ENCODE assay signal across 14 cellular contexts in genomic region chr20:17646901-17647301, GRCh38. TPM values are rescaled to one million over a fixed set of nuclear protein-coding genes. Genes with fewer than 3 reads are reported as not detected.
A peak's percentile ranks its signal among the peaks of the same experiment; 100 is the strongest.
DNase-seq lines count a peak whose midpoint lies in the region; ATAC-seq, FAIRE-seq and TF ChIP-seq lines count a peak whose summit lies in the region.
"Had no signal": no experiment of that assay in that cellular context is flagged by ENCODE, and none has a peak within 500 bp of the region (broad histone marks: within the 10 kb centered on the region; RNA-seq: fewer than 3 reads in every experiment).

No MANE protein-coding gene starts in this region.

- H3K27me3 ChIP-seq in neural progenitor cell = no peaks in the 10 kb centered on the region

- no peak overlapping the region for H2AFZ ChIP-seq in neural progenitor cell (replicated peaks)

- H3K36me3 ChIP-seq in neural progenitor cell (no peaks in the 10 kb centered on the region), kidney (ENCODE audit: control insufficient read depth in 1 of 2, insufficient read depth in 2 of 2, low read length in 2 of 2) (peaks cover 3 to 5% of the 10 kb centered on the region in 2 donors)

- no peak overlapping the region for H3K4me3 ChIP-seq in neural progenitor cell
- no peak overlapping the region for H3K4me3 ChIP-seq in kidney (ENCODE audit: low read length in 2 of 2)

- FAIRE-seq in urothelium cell line (lab: Jason Lieb, UNC) = no peak
- no peak for FAIRE-seq in kidney (lab: Jason Lieb, UNC)

- H3K9ac ChIP-seq in neural progenitor cell (no peak overlapping the region), kidney (ENCODE audit: low read length in 2 of 2) (peak overlapping the region in 1 of 2 donors; percentile 30)

- peaks cover 8% of the 10 kb centered on the region for H3K4me1 Mint-ChIP-seq in activated T-helper 2 cell treated with anti-CD3 and anti-CD28 coated beads, Interferon-gamma antibody, Interleukin-2, Interleukin-4, amounts not matched to agents 10 μg/mL and 5 μg/mL and 100 μg/mL, durations not matched to agents 14 hours and 24 hours and 36 hours (ENCODE audit: low read depth)
- H3K4me1 Mint-ChIP-seq in neural progenitor cell = peaks cover 61% of the 10 kb centered on the region

- H3K36me3 Mint-ChIP-seq in activated T-helper 2 cell treated with anti-CD3 and anti-CD28 coated beads, Interferon-gamma antibody, Interleukin-2, Interleukin-4, amounts not matched to agents 10 μg/mL and 5 μg/mL and 100 μg/mL, durations not matched to agents 14 hours and 24 hours and 36 hours (ENCODE audit: low read depth) = no peaks in the 10 kb centered on the region
- H3K36me3 Mint-ChIP-seq in neural progenitor cell = peaks cover 2% of the 10 kb centered on the region

- peak overlapping the region; percentile 17 for H3K27ac Mint-ChIP-seq in activated T-helper 2 cell treated with anti-CD3 and anti-CD28 coated beads, Interferon-gamma antibody, Interleukin-2, Interleukin-4, amounts not matched to agents 10 μg/mL and 5 μg/mL and 100 μg/mL, durations not matched to agents 14 hours and 24 hours and 36 hours
- no peak overlapping the region for H3K27ac Mint-ChIP-seq in neural progenitor cell
- H3K27ac Mint-ChIP-seq: CD8-positive, alpha-beta T cell had no signal

- H3K79me2 ChIP-seq in neural progenitor cell (ENCODE audit: low read depth) = peaks cover 30% of the 10 kb centered on the region

- H3K4me3 Mint-ChIP-seq in activated T-helper 2 cell treated with anti-CD3 and anti-CD28 coated beads, Interferon-gamma antibody, Interleukin-2, Interleukin-4, amounts not matched to agents 10 μg/mL and 5 μg/mL and 100 μg/mL, durations not matched to agents 14 hours and 24 hours and 36 hours (ENCODE audit: low read depth) = no peak overlapping the region
- H3K4me3 Mint-ChIP-seq in neural progenitor cell = no peak overlapping the region
- H3K4me3 Mint-ChIP-seq: CD8-positive, alpha-beta T cell had no signal

- H3K9me3 Mint-ChIP-seq in activated T-helper 2 cell treated with anti-CD3 and anti-CD28 coated beads, Interferon-gamma antibody, Interleukin-2, Interleukin-4, amounts not matched to agents 10 μg/mL and 5 μg/mL and 100 μg/mL, durations not matched to agents 14 hours and 24 hours and 36 hours = no peaks in the 10 kb centered on the region
- H3K9me3 Mint-ChIP-seq in neural progenitor cell = no peaks in the 10 kb centered on the region
- H3K9me3 Mint-ChIP-seq: CD8-positive, alpha-beta T cell had no signal

- ATAC-seq in HG02623 (IDR thresholded peaks at IDR 0.05; ENCODE audit: unreplicated experiment) = no peak
- ATAC-seq: CD8-positive, alpha-beta T cell; left lobe of liver had no signal

- H3K27ac ChIP-seq in neural progenitor cell (no peak overlapping the region), kidney (ENCODE audit: low read depth in 2 of 2, low read length in 2 of 2) (no peak overlapping the region)

- peaks cover 13% of the 10 kb centered on the region for H3F3A ChIP-seq in neural progenitor cell (ENCODE audit: low read depth)

- H3K4me2 ChIP-seq in neural progenitor cell = peak overlapping the region; percentile 22

- H4K20me1 ChIP-seq in neural progenitor cell (ENCODE audit: low read depth) = peaks cover 89% of the 10 kb centered on the region

- no peak for TF ChIP-seq CTCF in neural progenitor cell (IDR thresholded peaks at IDR 0.05)
- no peak for TF ChIP-seq CTCF in kidney (IDR thresholded peaks at IDR 0.05; ENCODE audit: borderline replicate concordance, extremely low read depth, insufficient read depth)

- DNase-seq in D341Med (ENCODE audit: low spot score) (peak; percentile 87), NCI-H1436 treated with DMSO at 0.1 percent for 48 hours (lab: John Stamatoyannopoulos, UW) (peak; percentile 50), neural progenitor cell (ENCODE audit: low spot score) (peak; percentile 33), SK-N-DZ (ENCODE audit: low spot score) (no peak), urothelium cell line (ENCODE audit: low spot score) (no peak), kidney (no peak)
- no peak for DNase-seq in activated T-helper 2 cell treated with anti-CD3 and anti-CD28 coated beads, Interferon-gamma antibody, Interleukin-2, Interleukin-4, amounts not matched to agents 10 μg/mL and 5 μg/mL and 100 μg/mL, durations not matched to agents 14 hours and 24 hours and 36 hours (ENCODE audit: low spot score)
- DNase-seq: CD8-positive, alpha-beta T cell had no signal

- H3K4me1 ChIP-seq in neural progenitor cell (peaks cover 29% of the 10 kb centered on the region), kidney (ENCODE audit: control insufficient read depth in 1 of 2, insufficient read depth in 1 of 2, low read depth in 1 of 2, low read length in 2 of 2) (peaks cover 46 to 48% of the 10 kb centered on the region in 2 donors)

- H3K27me3 Mint-ChIP-seq in activated T-helper 2 cell treated with anti-CD3 and anti-CD28 coated beads, Interferon-gamma antibody, Interleukin-2, Interleukin-4, amounts not matched to agents 10 μg/mL and 5 μg/mL and 100 μg/mL, durations not matched to agents 14 hours and 24 hours and 36 hours (ENCODE audit: low read depth) = no peaks in the 10 kb centered on the region
- H3K27me3 Mint-ChIP-seq in neural progenitor cell (ENCODE audit: insufficient read depth, low read depth) = peaks cover 9% of the 10 kb centered on the region

- H3K9me3 ChIP-seq in neural progenitor cell (ENCODE audit: low read depth) = no peaks in the 10 kb centered on the region
- no peaks in the 10 kb centered on the region for H3K9me3 ChIP-seq in kidney (ENCODE audit: control insufficient read depth in 1 of 2, low read length in 2 of 2)

- intact Hi-C loops in activated T-helper 2 cell treated with anti-CD3 and anti-CD28 coated beads, Interferon-gamma antibody, Interleukin-2, Interleukin-4, amounts not matched to agents 10 μg/mL and 5 μg/mL and 100 μg/mL, durations not matched to agents 14 hours and 24 hours and 36 hours (cut with micrococcal nuclease) = no loop called here
- intact Hi-C loops in kidney (cut with DNase I) = no loop called here

RNA-seq across cellular contexts. Expression of gene RRBP1, which starts 35.1 kb away (rescaled TPM):
- total RNA-seq in activated T-helper 2 cell treated with anti-CD3 and anti-CD28 coated beads, Interferon-gamma antibody, Interleukin-2, Interleukin-4, amounts not matched to agents 10 μg/mL and 5 μg/mL and 100 μg/mL, durations not matched to agents 14 hours and 24 hours and 36 hours = 73.1 and 73.6 TPM in 2 replicates
- total RNA-seq in neural progenitor cell (ENCODE audit: low replicate concordance) = 18.2 and 35.2 TPM in 2 replicates
- polyA plus RNA-seq in SK-N-DZ (2014; cell fraction: cytosol; rRNA removed) = 9.2 and 14.2 TPM in 2 replicates
- 24.2 and 26.9 TPM in 2 replicates for polyA plus RNA-seq in SK-N-DZ (2014; cell fraction: nucleus; rRNA removed)
- total RNA-seq in kidney = 231 TPM
- polyA plus RNA-seq in kidney (ENCODE audit: insufficient read depth, low read depth, low replicate concordance) = 83.4 TPM

RNA-seq across cellular contexts. Expression of gene BANF2, which starts 52.9 kb away (rescaled TPM):
- not detected in 2 replicates for total RNA-seq in activated T-helper 2 cell treated with anti-CD3 and anti-CD28 coated beads, Interferon-gamma antibody, Interleukin-2, Interleukin-4, amounts not matched to agents 10 μg/mL and 5 μg/mL and 100 μg/mL, durations not matched to agents 14 hours and 24 hours and 36 hours
- total RNA-seq in neural progenitor cell (ENCODE audit: low replicate concordance) (not detected in 2 replicates), kidney (not detected)
- polyA plus RNA-seq in SK-N-DZ (2014; cell fraction: cytosol; rRNA removed) = not detected in 2 replicates
- polyA plus RNA-seq in SK-N-DZ (2014; cell fraction: nucleus; rRNA removed) = not detected in 2 replicates
- polyA plus RNA-seq in kidney (ENCODE audit: insufficient read depth, low read depth, low replicate concordance) = not detected
- total RNA-seq: bronchial epithelial cell; CD8-positive, alpha-beta T cell; fibroblast of lung; left lobe of liver; pulmonary artery endothelial cell; T-helper 2 cell treated with Interferon-gamma antibody and Interleukin-4, amounts not matched to agents 100 ng/mL and 5 ng/mL, for 36 hours had no signal
- polyA plus RNA-seq: fibroblast of lung had no signal

Comparison
In these comparisons a context has a peak if more than half of its experiments do, and no peak if none do; other contexts are left out.
1. DNase-seq: peak in D341Med (single experiment), NCI-H1436 treated with DMSO at 0.1 percent for 48 hours (single experiment) and neural progenitor cell (single experiment); none in activated T-helper 2 cell treated with anti-CD3 and anti-CD28 coated beads, Interferon-gamma antibody, Interleukin-2, Interleukin-4, amounts not matched to agents 10 μg/mL and 5 μg/mL and 100 μg/mL, durations not matched to agents 14 hours and 24 hours and 36 hours (single experiment), SK-N-DZ (single experiment), urothelium cell line (single experiment) and kidney (single experiment).